Comparison of ENCODE assay signal across 9 cellular contexts in genomic region chr9:114677418-114677817, GRCh38. TPM values are rescaled to one million over a fixed set of nuclear protein-coding genes. Genes with fewer than 3 reads are reported as not detected.
A peak's percentile ranks its signal among the peaks of the same experiment; 100 is the strongest.
DNase-seq lines count a peak whose midpoint lies in the region; ATAC-seq, FAIRE-seq and TF ChIP-seq lines count a peak whose summit lies in the region.
"Had no signal": no experiment of that assay in that cellular context is flagged by ENCODE, and none has a peak within 500 bp of the region (broad histone marks: within the 10 kb centered on the region; RNA-seq: fewer than 3 reads in every experiment).

No MANE protein-coding gene starts in this region.

- in situ Hi-C loops in SK-MEL-5 (cut with HindIII; ENCODE audit: low pct_unique_long_range_greater_than_20kb, low sequenced_read_pairs) = no loop called here

- no peak for TF ChIP-seq CTCF in AG10803 (conservative IDR thresholded peaks at IDR 0.05; ENCODE audit: low read length)

- H3K27me3 Mint-ChIP-seq in natural killer cell treated with Interleukin-12 subunit alpha and Interleukin-12 subunit beta and Interleukin-15 and Interleukin-18, amount 100 ng/mL, for 72 hours = peaks cover 35 to 46% of the 10 kb centered on the region in 2 donors

- no peaks in the 10 kb centered on the region for H3K36me3 Mint-ChIP-seq in natural killer cell treated with Interleukin-12 subunit alpha and Interleukin-12 subunit beta and Interleukin-15 and Interleukin-18, amount 100 ng/mL, for 72 hours

- no peaks in the 10 kb centered on the region for H3K9me3 Mint-ChIP-seq in natural killer cell treated with Interleukin-12 subunit alpha and Interleukin-12 subunit beta and Interleukin-15 and Interleukin-18, amount 100 ng/mL, for 72 hours

- H3K4me3 ChIP-seq in AG10803 (ENCODE audit: low read length) = no peak overlapping the region

- peak; percentile 99 for DNase-seq in AG10803 (ENCODE audit: low read depth)
- peak; percentile 91 for DNase-seq in HTR-8/SVneo (ENCODE audit: insufficient read length, low spot score)
- DNase-seq in SK-MEL-5 (ENCODE audit: low read depth, low spot score) = peak; percentile 85
- DNase-seq in iPS-NIHi11 (ENCODE audit: low spot score) = peak; percentile 34
- no peak for DNase-seq in NCI-H2081 (lab: John Stamatoyannopoulos, UW)
- no peak for DNase-seq in C1 segment of cervical spinal cord (lab: John Stamatoyannopoulos, UW)
- no peak for DNase-seq in HuH-7 (ENCODE audit: low spot score)
- DNase-seq in natural killer cell treated with Interleukin-12 subunit alpha and Interleukin-12 subunit beta and Interleukin-15 and Interleukin-18, amount 100 ng/mL, for 72 hours (ENCODE audit: low spot score) = no peak

- peaks cover 10 to 20% of the 10 kb centered on the region in 2 donors for H3K4me1 Mint-ChIP-seq in natural killer cell treated with Interleukin-12 subunit alpha and Interleukin-12 subunit beta and Interleukin-15 and Interleukin-18, amount 100 ng/mL, for 72 hours (ENCODE audit: low read depth in 2 of 2)

- no peak for ATAC-seq in natural killer cell treated with Interleukin-12 subunit alpha and Interleukin-12 subunit beta and Interleukin-15 and Interleukin-18, amount 100 ng/mL, for 72 hours

- no peak for FAIRE-seq in HTR-8/SVneo (lab: Jason Lieb, UNC)
- FAIRE-seq: colon had no signal

- H3K27ac Mint-ChIP-seq in natural killer cell treated with Interleukin-12 subunit alpha and Interleukin-12 subunit beta and Interleukin-15 and Interleukin-18, amount 100 ng/mL, for 72 hours = no peak overlapping the region

- no peak overlapping the region for H3K4me3 Mint-ChIP-seq in natural killer cell treated with Interleukin-12 subunit alpha and Interleukin-12 subunit beta and Interleukin-15 and Interleukin-18, amount 100 ng/mL, for 72 hours

RNA-seq across cellular contexts. Expression of gene TEX48, which starts 4.6 kb away (rescaled TPM):
- total RNA-seq in SK-MEL-5 (2014; rRNA removed; shearing (Covaris generic)) = not detected in 2 replicates
- polyA plus RNA-seq in SK-MEL-5 (2015; cell fraction: cytosol; rRNA removed) = not detected in 2 replicates
- not detected in 2 replicates for polyA plus RNA-seq in SK-MEL-5 (2015; cell fraction: nucleus; rRNA removed)
- not detected for total RNA-seq in natural killer cell treated with Interleukin-12 subunit alpha and Interleukin-12 subunit beta and Interleukin-15 and Interleukin-18, amount 100 ng/mL, for 72 hours

RNA-seq across cellular contexts. Expression of gene TEX53, which starts 19.8 kb away (rescaled TPM):
- not detected in 2 replicates for total RNA-seq in SK-MEL-5 (2014; rRNA removed; shearing (Covaris generic))
- not detected in 2 replicates for polyA plus RNA-seq in SK-MEL-5 (2015; cell fraction: cytosol; rRNA removed)
- polyA plus RNA-seq in SK-MEL-5 (2015; cell fraction: nucleus; rRNA removed) = not detected in 2 replicates
- total RNA-seq in natural killer cell treated with Interleukin-12 subunit alpha and Interleukin-12 subunit beta and Interleukin-15 and Interleukin-18, amount 100 ng/mL, for 72 hours = not detected

Comparison
In these comparisons a context has a peak if more than half of its experiments do, and no peak if none do; other contexts are left out.
1. DNase-seq: peak in AG10803 (single experiment), HTR-8/SVneo (single experiment), SK-MEL-5 (single experiment) and iPS-NIHi11 (single experiment); none in NCI-H2081 (0 of 2), C1 segment of cervical spinal cord (0 of 14), HuH-7 (single experiment) and natural killer cell treated with Interleukin-12 subunit alpha and Interleukin-12 subunit beta and Interleukin-15 and Interleukin-18, amount 100 ng/mL, for 72 hours (single experiment).